16 cellular contexts compared by ENCODE assay signal in the genomic region with DNA sequence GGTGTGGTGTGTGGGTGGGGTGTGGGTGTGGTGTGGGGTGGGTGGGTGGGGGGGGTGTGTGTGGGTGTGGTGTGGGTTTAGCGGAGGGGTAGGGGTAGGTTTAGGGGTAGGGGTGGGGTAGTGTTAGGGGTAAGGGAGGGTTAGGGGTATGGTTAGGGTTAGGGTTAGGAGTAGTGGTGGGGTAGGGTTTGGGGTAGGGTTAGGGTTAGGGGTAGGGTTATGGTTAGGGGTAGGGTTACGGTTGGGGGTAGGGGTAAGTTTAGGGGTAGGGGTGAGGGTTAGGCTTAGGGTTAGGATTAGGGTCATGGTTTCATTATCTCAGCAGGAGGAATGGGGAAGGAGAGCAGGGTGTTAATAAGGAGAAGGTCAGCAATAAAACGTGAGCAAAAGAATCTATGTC. TPM values are rescaled to one million over a fixed set of nuclear protein-coding genes. Genes with fewer than 3 reads are reported as not detected.
"Had no signal": no experiment of that assay in that cellular context is flagged by ENCODE, and none has a peak within 500 bp of the region (broad histone marks: within the 10 kb centered on the region; RNA-seq: fewer than 3 reads in every experiment).

No MANE protein-coding gene starts in this region.

- DNase-seq: effector CD4-positive, alpha-beta T cell; heart right ventricle; hypothalamus; kidney glomerular epithelial cell; left ventricle myocardium superior; mesendoderm; naive thymus-derived CD4-positive, alpha-beta T cell; nephron progenitor cell; small intestine; stimulated activated CD4-positive, alpha-beta T cell treated with anti-CD3 and anti-CD28 coated beads, Interleukin-12 subunit alpha, Interleukin-12 subunit beta, amount 100 ng/mL, for 4 hours; stimulated activated naive CD4-positive, alpha-beta T cell; thyroid gland; upper lobe of left lung had no signal

- H3K4me3 Mint-ChIP-seq: naive thymus-derived CD4-positive, alpha-beta T cell; nephron progenitor cell had no signal

- H3K4me3 ChIP-seq: coronary artery, heart right ventricle, suprapubic skin, thyroid gland, upper lobe of left lung, vagina had no signal

- H3K36me3 ChIP-seq: heart right ventricle, suprapubic skin, thyroid gland, upper lobe of left lung, vagina had no signal

- H3K4me1 Mint-ChIP-seq: nephron progenitor cell had no signal

- ATAC-seq: left ventricle myocardium superior; naive thymus-derived CD4-positive, alpha-beta T cell had no signal

- H3K27ac Mint-ChIP-seq: naive thymus-derived CD4-positive, alpha-beta T cell; nephron progenitor cell had no signal

- H3K9me3 ChIP-seq: suprapubic skin, thyroid gland, vagina had no signal

- H3K27me3 ChIP-seq: suprapubic skin, thyroid gland, upper lobe of left lung, vagina had no signal

- H3K36me3 Mint-ChIP-seq: naive thymus-derived CD4-positive, alpha-beta T cell had no signal

- H3K27ac ChIP-seq: coronary artery, heart right ventricle, suprapubic skin, thyroid gland, upper lobe of left lung, vagina had no signal

- H3K4me1 ChIP-seq: heart right ventricle, thyroid gland, upper lobe of left lung, vagina had no signal

RNA-seq across cellular contexts. Expression of a gene that starts 11.3 kb away (rescaled TPM):
- polyA plus RNA-seq: naive thymus-derived CD4-positive, alpha-beta T cell had no signal
